ENCODE assay signal across 11 cellular contexts in genomic region chr7:94396044-94396443, GRCh38. TPM values are rescaled to one million over a fixed set of nuclear protein-coding genes. Genes with fewer than 3 reads are reported as not detected.
DNase-seq lines count a peak whose midpoint lies in the region; ATAC-seq and TF ChIP-seq lines count a peak whose summit lies in the region.
"Had no signal": no experiment of that assay in that cellular context is flagged by ENCODE, and none has a peak within 500 bp of the region (broad histone marks: within the 10 kb centered on the region; RNA-seq: fewer than 3 reads in every experiment).

No MANE protein-coding gene starts in this region.

- H3K4me1 ChIP-seq in IMR-90 (ENCODE audit: control insufficient read depth, insufficient read depth, low read length), result peaks cover 16% of the 10 kb centered on the region
- H3K4me1 ChIP-seq in left lung, result peaks cover 0 to 4% of the 10 kb centered on the region in 2 donors

- peak overlapping the region; percentile 94 for H3K18ac ChIP-seq in IMR-90 (ENCODE audit: low read depth, low read length)

- peak overlapping the region; percentile 98 for H3K4me3 Mint-ChIP-seq in chondrocyte (ENCODE audit: unreplicated experiment)

- peak overlapping the region; percentile 100 for H3K27ac Mint-ChIP-seq in chondrocyte (ENCODE audit: unreplicated experiment)
- H3K27ac Mint-ChIP-seq: stimulated activated naive B cell treated with anti-CD40 and anti-IgM and Interleukin-4, amounts not matched to agents 10 μg/mL and 1 μg/mL and 100 μg/mL, for 72 hours had no signal

- peaks cover 7 to 21% of the 10 kb centered on the region in 2 experiments for H3K79me1 ChIP-seq in IMR-90 (ENCODE audit: low read depth in 1 of 2, low read length in 2 of 2)

- peak overlapping the region; percentile 76 for H4K5ac ChIP-seq in IMR-90 (ENCODE audit: low read depth, low read length)

- H2AK9ac ChIP-seq in IMR-90 (replicated peaks; ENCODE audit: low read depth, low read length, poor library complexity), result peak overlapping the region; percentile 62

- H2BK5ac ChIP-seq in IMR-90 (ENCODE audit: low read depth, low read length, poor library complexity, severe bottlenecking), result peak overlapping the region; percentile 92

- peaks cover 45% of the 10 kb centered on the region for H3K4me1 Mint-ChIP-seq in chondrocyte (ENCODE audit: low read depth)

- peak overlapping the region; percentile 57 for H4K91ac ChIP-seq in IMR-90 (ENCODE audit: insufficient read depth, low read depth, low read length)

- H3K9me1 ChIP-seq in IMR-90 (ENCODE audit: insufficient read depth, low read length), result no peaks in the 10 kb centered on the region; the same call in 1 of the 2 replicates

- POLR2A ChIA-PET in IMR-90 (lab: Charles Lee; ENCODE audit: unreplicated experiment), result interaction anchor here (0.6 to 3.4 kb wide), 10 partner anchors 10 to 106 kb away, joined by 3 to 169 read pairs (median 14); no protein-coding TSS in a partner anchor

- in situ Hi-C loops in IMR-90 (cut with MboI; ENCODE audit: low sequenced_read_pairs), result loop anchor here (5.0 kb wide), 1 partner anchor 99 kb away; no protein-coding TSS in a partner anchor

- H3K4ac ChIP-seq in IMR-90 (ENCODE audit: low read depth, low read length), result peak overlapping the region; percentile 93

- no peak for ATAC-seq in IMR-90 (ENCODE audit: low read depth)
- peak; percentile 24 for ATAC-seq in left lung
- ATAC-seq in GM18502 (IDR thresholded peaks at IDR 0.05; ENCODE audit: poor library complexity, unreplicated experiment), result no peak

- TF ChIP-seq CTCF in IMR-90 (conservative IDR thresholded peaks at IDR 0.05; ENCODE audit: low read depth, low read length), result no peak
- TF ChIP-seq CTCF in chondrocyte (IDR thresholded peaks at IDR 0.05), result no peak
- TF ChIP-seq CTCF in left lung (IDR thresholded peaks at IDR 0.05), result no peak

- intact Hi-C loops in IMR-90 (cut with micrococcal nuclease) (no loop called here), left lung (cut with DNase I) (loop anchor here in 1 of 2 donors (5.0 kb wide), 1 partner anchor 99 kb away; no protein-coding TSS in a partner anchor), posterior vena cava (cut with DNase I) (loop anchor here in 1 of 2 donors (5.0 kb wide), 1 partner anchor 36 kb away; no protein-coding TSS in a partner anchor)

- H3K27ac ChIP-seq in IMR-90 (ENCODE audit: insufficient read depth, low read length) (peak overlapping the region; percentile 94), left lung (peak overlapping the region; percentile 63 to 91), temporal lobe (ENCODE audit: low read depth, low read length) (peak overlapping the region; percentile 36)
- H3K27ac ChIP-seq: cardiac muscle cell had no signal

- H4K20me1 ChIP-seq in IMR-90 (ENCODE audit: insufficient read depth, low read length), result peaks cover 30% of the 10 kb centered on the region; the same call in 1 of the 2 replicates

- peak overlapping the region; percentile 94 for H3K14ac ChIP-seq in IMR-90 (replicated peaks; ENCODE audit: low read depth, low read length)

- H3K36me3 ChIP-seq in IMR-90 (ENCODE audit: control insufficient read depth, insufficient read depth, low read length) (peaks cover 42% of the 10 kb centered on the region), left lung (no peaks in the 10 kb centered on the region)
- H3K36me3 ChIP-seq: cardiac muscle cell had no signal

- H2BK120ac ChIP-seq in IMR-90 (ENCODE audit: low read depth, low read length), result peak overlapping the region; percentile 22

- no peaks in the 10 kb centered on the region for H3K27me3 Mint-ChIP-seq in chondrocyte (ENCODE audit: low read depth)

- H2AFZ ChIP-seq in IMR-90 (replicated peaks; ENCODE audit: low read length, poor library complexity), result no peak overlapping the region

- H3K36me3 Mint-ChIP-seq in chondrocyte (ENCODE audit: low read depth), result peaks cover 51% of the 10 kb centered on the region
- H3K36me3 Mint-ChIP-seq: stimulated activated naive B cell treated with anti-CD40 and anti-IgM and Interleukin-4, amounts not matched to agents 10 μg/mL and 1 μg/mL and 100 μg/mL, for 72 hours had no signal

- DNase-seq in IMR-90, result peak; percentile 74
- DNase-seq in chondrocyte (ENCODE audit: low spot score), result no peak
- no peak for DNase-seq in left lung
- no peak for DNase-seq in activated T-cell treated with anti-CD3 and anti-CD28 coated beads, Interleukin-2, amount 50 U/mL, for 1 hour
- DNase-seq in activated effector memory CD4-positive, alpha-beta T cell treated with anti-CD3 and anti-CD28 coated beads, Interleukin-2, amount 50 U/mL, for 16 hours, result no peak
- DNase-seq in posterior vena cava (ENCODE audit: low spot score), result no peak
- DNase-seq: NCI-H1417 treated with DMSO at 0.1 percent for 48 hours had no signal

- H3K56ac ChIP-seq in IMR-90 (ENCODE audit: extremely low read depth, insufficient read depth, low read length), result peak overlapping the region; percentile 97

- 0% methylated on average over 1 of the region's 4 CpGs; no CpG with 5 or more reads in 1 of the 2 experiments for WGBS in IMR-90 (ENCODE audit: extremely low coverage in 2 of 2, insufficient read length in 1 of 2), 2 experiments

- TF ChIP-seq POLR2A in IMR-90 (IDR thresholded peaks at IDR 0.05; ENCODE audit: low read depth, low read length), result no peak; the same call in 1 of the 2 replicates

- CTCF ChIA-PET in IMR-90 (lab: Yijun Ruan, JAX), result interaction anchor here (1.0 to 2.5 kb wide), 4 partner anchors 11 to 108 kb away, joined by 3 to 31 read pairs (median 10); no protein-coding TSS in a partner anchor

- H3K4me3 ChIP-seq in IMR-90 (ENCODE audit: insufficient read depth, low read depth, low read length) (peak overlapping the region; percentile 81), left lung (peak overlapping the region; percentile 31 to 38)

- no TSS peak for BruUV-seq in IMR-90 (replicated peaks; lab: Mats Ljungman, UMichigan)

- H4K8ac ChIP-seq in IMR-90 (ENCODE audit: low read depth in 2 of 2, low read length in 2 of 2), result peak overlapping the region; percentile 68 to 86

- peak overlapping the region; percentile 67 for H3K4me2 ChIP-seq in IMR-90 (ENCODE audit: low read depth, low read length)

- peak overlapping the region; percentile 50; the same call in 1 of the 2 replicates for H2AK5ac ChIP-seq in IMR-90 (ENCODE audit: low read depth, low read length)

- no peak overlapping the region for H2BK20ac ChIP-seq in IMR-90 (ENCODE audit: low read depth, low read length)

- no peak overlapping the region for H2BK15ac ChIP-seq in IMR-90 (ENCODE audit: low read depth, low read length)

- no peaks in the 10 kb centered on the region for H3K9me3 Mint-ChIP-seq in chondrocyte (ENCODE audit: low read depth)
- H3K9me3 Mint-ChIP-seq: stimulated activated naive B cell treated with anti-CD40 and anti-IgM and Interleukin-4, amounts not matched to agents 10 μg/mL and 1 μg/mL and 100 μg/mL, for 72 hours had no signal

- H3K9me3 ChIP-seq in IMR-90 (ENCODE audit: control insufficient read depth, insufficient read depth, low read length) (no peaks in the 10 kb centered on the region), left lung (no peaks in the 10 kb centered on the region)

- no peaks in the 10 kb centered on the region for H3K27me3 ChIP-seq in IMR-90 (ENCODE audit: control insufficient read depth, insufficient read depth, low read length)
- H3K27me3 ChIP-seq in left lung, result peaks cover 0 to 28% of the 10 kb centered on the region in 2 donors
- H3K27me3 ChIP-seq: cardiac muscle cell had no signal

- TF ChIP-seq RAD21 in IMR-90 (IDR thresholded peaks at IDR 0.05; ENCODE audit: low read length), result no peak; the same call in 1 of the 2 replicates

- dilution Hi-C loops in IMR-90 (cut with HindIII; ENCODE audit: low sequenced_read_pairs, unreplicated experiment), result no loop called here

- H3K23ac ChIP-seq in IMR-90 (ENCODE audit: low read depth, low read length), result peak overlapping the region; percentile 89

- peak overlapping the region; percentile 99 for H3K9ac ChIP-seq in IMR-90 (ENCODE audit: low read depth, low read length)

TF ChIP-seq in IMR-90, 13 proteins besides CTCF, POLR2A, EP300 and RAD21 (continues in another document):
- no peak for TF ChIP-seq RCOR1 (IDR thresholded peaks at IDR 0.05; ENCODE audit: insufficient replicate concordance, low read length)
- no peak for TF ChIP-seq CHD1 (IDR thresholded peaks at IDR 0.05; ENCODE audit: low read depth, low read length)
- TF ChIP-seq RFX5 (IDR thresholded peaks at IDR 0.05; ENCODE audit: low read depth, low read length), result no peak
- no peak for TF ChIP-seq MAZ (IDR thresholded peaks at IDR 0.05; ENCODE audit: borderline replicate concordance, low read depth, low read length)
- TF ChIP-seq BHLHE40 (IDR thresholded peaks at IDR 0.05; ENCODE audit: low read depth, low read length), result no peak
- no peak for TF ChIP-seq MXI1 (IDR thresholded peaks at IDR 0.05; ENCODE audit: borderline replicate concordance, low read depth, low read length)
- TF ChIP-seq FOS (IDR thresholded peaks at IDR 0.05; ENCODE audit: low read depth, low read length), result no peak
- TF ChIP-seq NFE2L2 (IDR thresholded peaks at IDR 0.05; ENCODE audit: low read depth, low read length), result no peak
- TF ChIP-seq MAFK (IDR thresholded peaks at IDR 0.05; ENCODE audit: low read depth, low read length), result no peak
- TF ChIP-seq CEBPB (IDR thresholded peaks at IDR 0.05; ENCODE audit: low read depth, low read length), result no peak
- TF ChIP-seq USF2 (IDR thresholded peaks at IDR 0.05; ENCODE audit: low read depth, low read length), result no peak

RNA-seq across cellular contexts. Expression of gene COL1A2, which starts 1.3 kb away (rescaled TPM):
- 1,211 and 1,351 TPM in 2 replicates for total RNA-seq in IMR-90 (2012; rRNA removed)
- polyA plus RNA-seq in IMR-90 (2012; rRNA removed), result 3,922 and 4,454 TPM in 2 replicates
- polyA plus RNA-seq in IMR-90 (2012; cell fraction: cytosol; rRNA removed), result 4,367 and 7,099 TPM in 2 replicates
- polyA plus RNA-seq in IMR-90 (2012; cell fraction: nucleus; rRNA removed; ENCODE audit: low replicate concordance), result 4,818 and 7,550 TPM in 2 replicates
- total RNA-seq in chondrocyte, result 11,901 to 12,433 TPM (median 12,302 TPM) in 3 replicates
- total RNA-seq in left lung, result 1,000 to 10,000 TPM in 1 of 2 donors, 100 to 1,000 TPM in 1; 859 to 3,050 TPM
- 107 TPM for total RNA-seq in temporal lobe
- total RNA-seq in posterior vena cava, result 1,000 to 10,000 TPM in 1 of 2 donors, 100 to 1,000 TPM in 1; 780 to 2,112 TPM

Comparison
In these comparisons a context has a peak if more than half of its experiments do, and no peak if none do; other contexts are left out.
1. H3K27ac ChIP-seq: peak in every context shown above with its lines; median percentile 94 in IMR-90; 77 in left lung; 36 in temporal lobe.